1 cellular context compared by ENCODE assay signal in genomic region chr17:45733781-45734180, GRCh38.
TF ChIP-seq lines count a peak whose summit lies in the region.

No MANE protein-coding gene starts in this region.

TF ChIP-seq in WTC11, 78 proteins besides CTCF, POLR2A, EP300 and RAD21 (continued from another document):
- TF ChIP-seq CDX4 (CRISPR knock-in tag; IDR thresholded peaks at IDR 0.05; ENCODE audit: borderline replicate concordance) (no peak), MLX (CRISPR knock-in tag; IDR thresholded peaks at IDR 0.05) (no peak), ZNF121 (CRISPR knock-in tag; IDR thresholded peaks at IDR 0.05) (no peak), MAX (CRISPR knock-in tag; IDR thresholded peaks at IDR 0.05) (no peak), ELF4 (CRISPR knock-in tag; IDR thresholded peaks at IDR 0.05; ENCODE audit: low read depth) (no peak), ETV6 (CRISPR knock-in tag; IDR thresholded peaks at IDR 0.05) (no peak)
